In the genomic region with DNA sequence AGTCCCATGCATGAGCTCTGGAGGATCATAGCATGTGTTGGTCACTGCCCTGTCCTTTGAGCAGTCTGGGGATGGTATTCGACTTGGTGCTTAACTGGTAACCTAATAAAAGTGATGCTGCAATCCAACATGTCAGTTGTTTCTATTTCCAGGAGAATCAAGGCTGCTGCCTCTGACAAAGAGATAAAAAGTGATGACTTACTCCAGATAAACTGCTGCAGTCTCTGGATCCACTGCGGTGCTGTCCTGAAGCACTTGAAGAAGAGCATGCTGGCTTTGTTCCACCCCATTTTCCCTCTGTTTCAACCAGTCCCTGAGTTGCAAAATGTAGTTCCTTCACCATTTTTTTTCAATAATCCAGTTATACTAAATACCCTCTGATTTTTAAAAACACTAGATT, we compare ENCODE assay signal across 20 cellular contexts.
DNase-seq lines count a peak whose midpoint lies in the region; ATAC-seq, FAIRE-seq and TF ChIP-seq lines count a peak whose summit lies in the region.
"Had no signal": no experiment of that assay in that cellular context is flagged by ENCODE, and none has a peak within 500 bp of the region (broad histone marks: within the 10 kb centered on the region; RNA-seq: fewer than 3 reads in every experiment).

No MANE protein-coding gene starts in this region.

- H3K9me3 Mint-ChIP-seq in activated T-cell treated with anti-CD3 and anti-CD28 coated beads, Interleukin-2, amount 50 U/mL, for 24 hours: peaks cover 14% of the 10 kb centered on the region
- H3K9me3 Mint-ChIP-seq: GM23338 had no signal

- H3K23ac ChIP-seq in H1 (ENCODE audit: insufficient read length) (no peak overlapping the region), mesenchymal stem cell (ENCODE audit: low read length in 2 of 2) (no peak overlapping the region)

- peaks cover 11% of the 10 kb centered on the region for H3F3A ChIP-seq in PC-3 (ENCODE audit: low read length, unreplicated experiment)

- H2BK5ac ChIP-seq in H1 (ENCODE audit: low read depth, low read length) (no peak overlapping the region), mesenchymal stem cell (ENCODE audit: low read depth, low read length, poor library complexity, severe bottlenecking) (no peak overlapping the region)

- H4K5ac ChIP-seq in H1 (ENCODE audit: insufficient read length, low read depth, low read length): no peak overlapping the region

- H3K18ac ChIP-seq in H1 (ENCODE audit: extremely low read depth, low read length): no peak overlapping the region
- no peak overlapping the region for H3K18ac ChIP-seq in mesenchymal stem cell (ENCODE audit: low read depth in 1 of 2, low read length in 2 of 2)

- H3K36me3 ChIP-seq in PC-3 (ENCODE audit: low read depth, low read length) (no peaks in the 10 kb centered on the region), H1 (ENCODE audit: control insufficient read depth in 2 of 4, insufficient read depth in 4 of 4, low read length in 3 of 4) (no peaks in the 10 kb centered on the region), mesenchymal stem cell (ENCODE audit: control insufficient read depth in 1 of 2, insufficient read depth in 2 of 2, low read depth in 1 of 2, low read length in 2 of 2) (no peaks in the 10 kb centered on the region), tibial artery (no peaks in the 10 kb centered on the region)
- H3K36me3 ChIP-seq: BLaER1 treated with 17β-estradiol and CSF1 and Interleukin-3, amounts not matched to agents 10 nM and 100 nM; MG63 had no signal

- H3K14ac ChIP-seq in H1 (ENCODE audit: insufficient read length) (no peak overlapping the region), mesenchymal stem cell (ENCODE audit: low read length in 2 of 2) (no peak overlapping the region)

- BruUV-seq in PC-3 (replicated peaks; lab: Mats Ljungman, UMichigan): no TSS peak

- H3K9me3 ChIP-seq in PC-3 (ENCODE audit: low read length) (no peaks in the 10 kb centered on the region), H1 (ENCODE audit: insufficient read depth in 2 of 2, low read depth in 1 of 2, low read length in 1 of 2) (no peaks in the 10 kb centered on the region), mesenchymal stem cell (ENCODE audit: control insufficient read depth, low read length) (no peaks in the 10 kb centered on the region), tibial artery (no peaks in the 10 kb centered on the region)
- H3K9me3 ChIP-seq: BLaER1 treated with 17β-estradiol and CSF1 and Interleukin-3, amounts not matched to agents 10 nM and 100 nM; MG63 had no signal

- H3K4me2 ChIP-seq in PC-3 (ENCODE audit: low read length): peak overlapping the region; percentile 2; the same call in 1 of the 2 replicates
- no peak overlapping the region for H3K4me2 ChIP-seq in H1 (ENCODE audit: insufficient read depth in 1 of 2, low read depth in 2 of 2, low read length in 2 of 2)
- H3K4me2 ChIP-seq in mesenchymal stem cell (ENCODE audit: low read length, poor library complexity, severe bottlenecking): no peak overlapping the region
- H3K4me2 ChIP-seq: BLaER1 treated with 17β-estradiol and CSF1 and Interleukin-3, amounts not matched to agents 10 nM and 100 nM; GM23338; KMS-11 had no signal

- no peak overlapping the region for H4K91ac ChIP-seq in H1 (replicated peaks; ENCODE audit: insufficient read length, low read length)
- H4K91ac ChIP-seq in mesenchymal stem cell (ENCODE audit: low read length): no peak overlapping the region

- H4K20me1 ChIP-seq in PC-3 (ENCODE audit: low read length): no peaks in the 10 kb centered on the region
- H4K20me1 ChIP-seq in H1 (replicated peaks in 1 of 2; ENCODE audit: control insufficient read depth in 1 of 2, insufficient read depth in 2 of 2, low read length in 2 of 2): no peaks in the 10 kb centered on the region
- H4K20me1 ChIP-seq: BLaER1 treated with 17β-estradiol and CSF1 and Interleukin-3, amounts not matched to agents 10 nM and 100 nM had no signal

- H4K8ac ChIP-seq in H1 (ENCODE audit: extremely low read depth, insufficient read depth, low read length): no peak overlapping the region
- H4K8ac ChIP-seq in mesenchymal stem cell (ENCODE audit: low read length): no peak overlapping the region

- DNase-seq in AG20443 (ENCODE audit: low spot score): peak; percentile 10
- DNase-seq in PC-3: no peak
- DNase-seq in H1 (ENCODE audit: low read depth in 1 of 2, low spot score in 2 of 2): no peak
- peak; percentile 57 for DNase-seq in mesenchymal stem cell
- DNase-seq in NOMO-1 (lab: John Stamatoyannopoulos, UW; ENCODE audit: unreplicated experiment in 2 of 2): no peak
- DNase-seq in activated T-cell treated with anti-CD3 and anti-CD28 coated beads, Interleukin-2, amount 50 U/mL, for 24 hours: no peak
- no peak for DNase-seq in tibial artery
- no peak for DNase-seq in HCEC 1CT
- DNase-seq: HFFc6, MG63, NCI-H1092 treated with DMSO at 0.1 percent for 48 hours, NCI-H1694, NCI-H2107, NCI-H226, NCI-H526, Right ventricle myocardium superior had no signal

- H3K9me2 ChIP-seq in PC-3 (replicated peaks; ENCODE audit: low read length): 0 out of 2 replicates have a peak, but pooled peaks cover 7% of the 10 kb centered on the region

- H3K23me2 ChIP-seq in H1 (ENCODE audit: low read depth, low read length): no peaks in the 10 kb centered on the region

- POLR2A ChIA-PET in PC-3 (lab: Charles Lee; ENCODE audit: unreplicated experiment): no interaction called here
- POLR2A ChIA-PET in H1 (lab: Charles Lee; ENCODE audit: partially characterized antibody): no interaction called here

- H3K79me2 ChIP-seq in PC-3 (ENCODE audit: low read length) (no peaks in the 10 kb centered on the region), H1 (ENCODE audit: control insufficient read depth in 1 of 2, insufficient read depth in 2 of 2, low read length in 2 of 2) (no peaks in the 10 kb centered on the region)

- H2BK15ac ChIP-seq in H1 (ENCODE audit: low read length) (no peak overlapping the region), mesenchymal stem cell (ENCODE audit: low read depth, poor library complexity, severe bottlenecking) (no peak overlapping the region)

- 81% methylated on average over 2 of the region's 2 CpGs; no CpG with 5 or more reads in 1 of the 2 experiments for WGBS in H1 (ENCODE audit: extremely low coverage in 1 of 2, insufficient coverage in 1 of 2, insufficient read length in 1 of 2, insufficient replicate concordance in 2 of 2, low coverage in 1 of 2, low lambda C conversion rate in 2 of 2, missing lambda C conversion rate in 1 of 2), 2 experiments
- 19% methylated on average over 2 of the region's 2 CpGs for WGBS in mesenchymal stem cell

- H2AFZ ChIP-seq in PC-3 (ENCODE audit: low read length) (peak overlapping the region; percentile 0; the same call in 1 of the 2 replicates), H1 (ENCODE audit: low read length) (peak overlapping the region; percentile 81), mesenchymal stem cell (ENCODE audit: low read depth, low read length) (no peak overlapping the region)
- H2AFZ ChIP-seq: GM23338 had no signal

- H3K4me1 ChIP-seq in PC-3 (ENCODE audit: insufficient read depth, low read length) (peaks cover 53% of the 10 kb centered on the region), H1 (replicated peaks in 1 of 4; ENCODE audit: control insufficient read depth in 3 of 4, insufficient read depth in 4 of 4, low read length in 3 of 4) (peaks cover 0 to 4% (median 0%) of the 10 kb centered on the region in 4 experiments; a peak in 3 of 7 replicates), mesenchymal stem cell (ENCODE audit: control insufficient read depth, insufficient read depth, low read depth, low read length) (peaks cover 3% of the 10 kb centered on the region), tibial artery (peaks cover 0 to 11% (median 0%) of the 10 kb centered on the region in 4 donors)

- H3K36me3 Mint-ChIP-seq in activated T-cell treated with anti-CD3 and anti-CD28 coated beads, Interleukin-2, amount 50 U/mL, for 24 hours (ENCODE audit: low read depth): no peaks in the 10 kb centered on the region

- peak overlapping the region; percentile 10 for H3K9ac ChIP-seq in PC-3 (ENCODE audit: low read length)
- H3K9ac ChIP-seq in H1 (replicated peaks in 1 of 4; ENCODE audit: extremely low read depth in 1 of 4, low read depth in 3 of 4, low read length in 3 of 4): no peak overlapping the region
- no peak overlapping the region for H3K9ac ChIP-seq in mesenchymal stem cell (ENCODE audit: low read length)
- H3K9ac ChIP-seq: BLaER1 treated with 17β-estradiol and CSF1 and Interleukin-3, amounts not matched to agents 10 nM and 100 nM; KMS-11 had no signal

- H3K4me3 Mint-ChIP-seq in activated T-cell treated with anti-CD3 and anti-CD28 coated beads, Interleukin-2, amount 50 U/mL, for 24 hours: no peak overlapping the region
- H3K4me3 Mint-ChIP-seq: GM23338, HFFc6 had no signal

- no peaks in the 10 kb centered on the region for H3K4me1 Mint-ChIP-seq in activated T-cell treated with anti-CD3 and anti-CD28 coated beads, Interleukin-2, amount 50 U/mL, for 24 hours (ENCODE audit: low read depth)

- H3K27me3 ChIP-seq in PC-3 (ENCODE audit: low read length) (no peaks in the 10 kb centered on the region), H1 (replicated peaks in 1 of 4; ENCODE audit: control insufficient read depth in 3 of 4, extremely low read depth in 1 of 4, insufficient read depth in 3 of 4, low read length in 3 of 4) (no peaks in the 10 kb centered on the region), mesenchymal stem cell (ENCODE audit: control insufficient read depth in 1 of 2, insufficient read depth in 1 of 2, low read length in 2 of 2) (no peaks in the 10 kb centered on the region), tibial artery (no peaks in the 10 kb centered on the region)
- H3K27me3 ChIP-seq: BLaER1 treated with 17β-estradiol and CSF1 and Interleukin-3, amounts not matched to agents 10 nM and 100 nM; MG63 had no signal

- no peaks in the 10 kb centered on the region for H3K27me3 Mint-ChIP-seq in activated T-cell treated with anti-CD3 and anti-CD28 coated beads, Interleukin-2, amount 50 U/mL, for 24 hours

- H3K4me3 ChIP-seq in PC-3 (ENCODE audit: low read length) (no peak overlapping the region), H1 (ENCODE audit: extremely low read depth in 1 of 4, insufficient read depth in 2 of 4, low read depth in 3 of 4, low read length in 4 of 4) (no peak overlapping the region), mesenchymal stem cell (ENCODE audit: insufficient read depth in 1 of 2, low read depth in 1 of 2, low read length in 2 of 2) (no peak overlapping the region), tibial artery (no peak overlapping the region)
- H3K4me3 ChIP-seq: BLaER1 treated with 17β-estradiol and CSF1 and Interleukin-3, amounts not matched to agents 10 nM and 100 nM; GM12878; GM23338; MG63 had no signal

- peak overlapping the region; percentile 41 for H3K27ac ChIP-seq in PC-3 (ENCODE audit: low read length)
- H3K27ac ChIP-seq in H1 (ENCODE audit: low read depth, low read length): no peak overlapping the region
- H3K27ac ChIP-seq in mesenchymal stem cell (ENCODE audit: low read length, poor library complexity, severe bottlenecking): no peak overlapping the region
- no peak overlapping the region for H3K27ac ChIP-seq in tibial artery
- H3K27ac ChIP-seq: BLaER1 treated with 17β-estradiol and CSF1 and Interleukin-3, amounts not matched to agents 10 nM and 100 nM; KMS-11 had no signal

- H3K4ac ChIP-seq in H1 (replicated peaks; ENCODE audit: insufficient read length, low read depth, low read length) (no peak overlapping the region), mesenchymal stem cell (ENCODE audit: low read depth in 1 of 2, low read length in 2 of 2) (no peak overlapping the region)

- intact Hi-C loops in PC-3 (cut with micrococcal nuclease): loop anchor here (1.0 to 10.0 kb wide), 3 partner anchors 549 to 809 kb away; no protein-coding TSS in a partner anchor
- intact Hi-C loops in tibial artery (cut with DNase I; ENCODE audit: low total_unique reads): no loop called here

- ATAC-seq in PC-3: no peak
- ATAC-seq: GM12878, GM23338 had no signal

- H2BK12ac ChIP-seq in H1 (ENCODE audit: low read depth, low read length) (no peak overlapping the region), mesenchymal stem cell (ENCODE audit: low read length in 2 of 2) (no peak overlapping the region)

- H3K27ac Mint-ChIP-seq in activated T-cell treated with anti-CD3 and anti-CD28 coated beads, Interleukin-2, amount 50 U/mL, for 24 hours: no peak overlapping the region
- H3K27ac Mint-ChIP-seq: GM23338, HFFc6 had no signal

- no peak for FAIRE-seq in H1 (lab: Jason Lieb, UNC)
- FAIRE-seq: GM12878 had no signal

- TF ChIP-seq EP300 in H1 (IDR thresholded peaks at IDR 0.05; ENCODE audit: borderline replicate concordance in 1 of 2, low read depth in 2 of 2, low read length in 2 of 2): no peak

- no peak overlapping the region for H2BK20ac ChIP-seq in H1 (ENCODE audit: low read length)

- no peak for TF ChIP-seq CTCF in PC-3 (conservative IDR thresholded peaks at IDR 0.05; ENCODE audit: low read depth, low read length)
- no peak for TF ChIP-seq CTCF in H1 (IDR thresholded peaks at IDR 0.05; ENCODE audit: control extremely low read depth in 1 of 3, insufficient read depth in 1 of 3, low read depth in 1 of 3, low read length in 3 of 3)
- no peak for TF ChIP-seq CTCF in tibial artery (IDR thresholded peaks at IDR 0.05)

- CTCF ChIA-PET in PC-3 (lab: Charles Lee) (no interaction called here), H1 (lab: Charles Lee; ENCODE audit: partially characterized antibody) (interaction anchor here (0.7 kb wide), 1 partner anchor 1063 kb away, joined by 3 read pairs; no protein-coding TSS in a partner anchor)

- H2AK5ac ChIP-seq in H1 (ENCODE audit: low read depth, low read length): no peak overlapping the region
- H2AK5ac ChIP-seq in mesenchymal stem cell (ENCODE audit: low read length, severe bottlenecking): no peak overlapping the region

- no peak for TF ChIP-seq RAD21 in H1 (IDR thresholded peaks at IDR 0.05 in 1 of 2, conservative IDR thresholded peaks at IDR 0.05 in 1 of 2; ENCODE audit: low read depth in 2 of 2, low read length in 2 of 2)

- H3K56ac ChIP-seq in H1 (replicated peaks; ENCODE audit: insufficient read length, low read depth, low read length): no peak overlapping the region

- no peaks in the 10 kb centered on the region for H3K79me1 ChIP-seq in H1 (ENCODE audit: low read depth, low read length)
- H3K79me1 ChIP-seq in mesenchymal stem cell (replicated peaks; ENCODE audit: low read length, poor library complexity, severe bottlenecking): no peaks in the 10 kb centered on the region

- H2BK120ac ChIP-seq in H1 (replicated peaks; ENCODE audit: low read depth, low read length): no peak overlapping the region
- no peak overlapping the region for H2BK120ac ChIP-seq in mesenchymal stem cell (ENCODE audit: low read depth, low read length)

- TF ChIP-seq POLR2A in H1 (IDR thresholded peaks at IDR 0.05; ENCODE audit: control extremely low read depth in 1 of 2, low read depth in 2 of 2, low read length in 2 of 2): no peak

Comparison
In these comparisons a context has a peak if more than half of its experiments do, and no peak if none do; other contexts are left out.
1. DNase-seq: peak in AG20443 (single experiment) and mesenchymal stem cell (single experiment); none in PC-3 (single experiment), H1 (0 of 2), NOMO-1 (0 of 2), activated T-cell treated with anti-CD3 and anti-CD28 coated beads, Interleukin-2, amount 50 U/mL, for 24 hours (single experiment), tibial artery (0 of 2) and HCEC 1CT (single experiment).